20 cellular contexts compared by ENCODE assay signal in genomic region chr3:32224047-32224446, GRCh38.
"Had no signal": no experiment of that assay in that cellular context is flagged by ENCODE, and none has a peak within 500 bp of the region (broad histone marks: within the 10 kb centered on the region; RNA-seq: fewer than 3 reads in every experiment).

No MANE protein-coding gene starts in this region.

- H3K9me3 Mint-ChIP-seq: natural killer cell had no signal

- DNase-seq: activated CD4-positive, alpha-beta memory T cell treated with anti-CD3 and anti-CD28 coated beads for 36 hours; activated CD4-positive, alpha-beta T cell treated with anti-CD3 and anti-CD28 coated beads for 48 hours; activated effector memory CD4-positive, alpha-beta T cell treated with Interleukin-2 at 50 U/mL for 16 hours; activated naive CD4-positive, alpha-beta T cell treated with anti-CD3 and anti-CD28 coated beads for 36 hours; activated naive CD8-positive, alpha-beta T cell treated with anti-CD3 and anti-CD28 coated beads, Interleukin-2, amount 10 ng/mL, durations not matched to agents 7 days and 5 days; activated T-cell treated with anti-CD3 and anti-CD28 coated beads, Interleukin-2, amount 50 U/mL, for 72 hours; amniotic stem cell; cerebellar nuclear complex; glutamatergic neuron; hippocampal formation; kidney glomerular epithelial cell; left ventricle myocardium inferior; natural killer cell; occipital lobe; sigmoid colon; stimulated activated CD4-positive, alpha-beta T cell treated with anti-CD3 and anti-CD28 coated beads, Interleukin-15, amount 100 ng/mL, for 24 hours; stimulated activated CD8-positive, alpha-beta memory T cell treated with anti-CD3 and anti-CD28 coated beads, Interleukin-4, amount 100 ng/mL, for 48 hours; stimulated activated naive B cell treated with anti-CD40 and anti-IgM and Interleukin-4, amounts not matched to agents 10 μg/mL and 1 μg/mL and 100 μg/mL, for 72 hours; transverse colon; uterus had no signal

- H3K27ac Mint-ChIP-seq: activated CD4-positive, alpha-beta memory T cell treated with anti-CD3 and anti-CD28 coated beads for 36 hours; activated naive CD4-positive, alpha-beta T cell treated with anti-CD3 and anti-CD28 coated beads for 36 hours; activated naive CD8-positive, alpha-beta T cell treated with anti-CD3 and anti-CD28 coated beads, Interleukin-2, amount 10 ng/mL, durations not matched to agents 7 days and 5 days; activated T-cell treated with anti-CD3 and anti-CD28 coated beads, Interleukin-2, amount 50 U/mL, for 72 hours; natural killer cell; stimulated activated naive B cell treated with anti-CD40 and anti-IgM and Interleukin-4, amounts not matched to agents 10 μg/mL and 1 μg/mL and 100 μg/mL, for 72 hours had no signal

- ATAC-seq: activated T-cell treated with anti-CD3 and anti-CD28 coated beads, Interleukin-2, amount 50 U/mL, for 72 hours; natural killer cell; stimulated activated naive B cell treated with anti-CD40 and anti-IgM and Interleukin-4, amounts not matched to agents 10 μg/mL and 1 μg/mL and 100 μg/mL, for 72 hours had no signal

- H3K4me1 Mint-ChIP-seq: natural killer cell; stimulated activated naive B cell treated with anti-CD40 and anti-IgM and Interleukin-4, amounts not matched to agents 10 μg/mL and 1 μg/mL and 100 μg/mL, for 72 hours had no signal

- H3K4me3 Mint-ChIP-seq: activated CD4-positive, alpha-beta memory T cell treated with anti-CD3 and anti-CD28 coated beads for 36 hours; activated naive CD4-positive, alpha-beta T cell treated with anti-CD3 and anti-CD28 coated beads for 36 hours; activated naive CD8-positive, alpha-beta T cell treated with anti-CD3 and anti-CD28 coated beads, Interleukin-2, amount 10 ng/mL, durations not matched to agents 7 days and 5 days; activated T-cell treated with anti-CD3 and anti-CD28 coated beads, Interleukin-2, amount 50 U/mL, for 72 hours; natural killer cell; stimulated activated naive B cell treated with anti-CD40 and anti-IgM and Interleukin-4, amounts not matched to agents 10 μg/mL and 1 μg/mL and 100 μg/mL, for 72 hours had no signal

- H3K36me3 Mint-ChIP-seq: activated naive CD8-positive, alpha-beta T cell treated with anti-CD3 and anti-CD28 coated beads, Interleukin-2, amount 10 ng/mL, durations not matched to agents 7 days and 5 days; natural killer cell; stimulated activated naive B cell treated with anti-CD40 and anti-IgM and Interleukin-4, amounts not matched to agents 10 μg/mL and 1 μg/mL and 100 μg/mL, for 72 hours had no signal
